In genomic region chr2:61535449-61535848, GRCh38 we compare ENCODE assay signal across 1 cellular context.
TF ChIP-seq lines count a peak whose summit lies in the region.

No MANE protein-coding gene starts in this region.

TF ChIP-seq in GM12878, 131 proteins besides CTCF, POLR2A, EP300 and RAD21 (continued from another document):
- no peak for TF ChIP-seq IRF4 (IDR thresholded peaks at IDR 0.05; ENCODE audit: low read depth, low read length)
- TF ChIP-seq USF1 (IDR thresholded peaks at IDR 0.05; ENCODE audit: borderline replicate concordance, extremely low read length, insufficient read depth, low read depth, low read length), result no peak
- no peak for TF ChIP-seq NFIC (IDR thresholded peaks at IDR 0.05; ENCODE audit: low read depth, low read length)
- TF ChIP-seq ZBTB11 (CRISPR knock-in tag; IDR thresholded peaks at IDR 0.05), result no peak
